ENCODE assay signal across 8 cellular contexts in genomic region chr6:158799051-158799792, GRCh38.
A peak's percentile ranks its signal among the peaks of the same experiment; 100 is the strongest.
DNase-seq lines count a peak whose midpoint lies in the region; ATAC-seq and FAIRE-seq lines count a peak whose summit lies in the region.

No MANE protein-coding gene starts in this region.

- ATAC-seq in HG02938 (IDR thresholded peaks at IDR 0.05; ENCODE audit: unreplicated experiment) (no peak), GM18520 (IDR thresholded peaks at IDR 0.05; ENCODE audit: unreplicated experiment) (no peak)

- DNase-seq in GM19239 (ENCODE audit: insufficient read length, low spot score) = no peak
- DNase-seq in NCI-H2227 treated with DMSO at 0.1 percent for 48 hours (lab: John Stamatoyannopoulos, UW) = peak; percentile 12
- DNase-seq in astrocyte of the hippocampus (ENCODE audit: low read depth, low spot score) = peak; percentile 87
- DNase-seq in left kidney (ENCODE audit: low read depth, low spot score) = peak; percentile 81
- no peak for DNase-seq in activated gamma-delta T cell treated with Interleukin-2 at 50 U/mL for 16 hours
- no peak for DNase-seq in nucleus accumbens (lab: John Stamatoyannopoulos, UW)

- peak; percentile 48 for FAIRE-seq in GM19239 (lab: Jason Lieb, UNC)

Comparison
In these comparisons a context has a peak if more than half of its experiments do, and no peak if none do; other contexts are left out.
1. DNase-seq: peak in NCI-H2227 treated with DMSO at 0.1 percent for 48 hours (single experiment), astrocyte of the hippocampus (single experiment) and left kidney (single experiment); none in GM19239 (single experiment), activated gamma-delta T cell treated with Interleukin-2 at 50 U/mL for 16 hours (single experiment) and nucleus accumbens (0 of 56).